ENCODE assay signal across 8 cellular contexts in the genomic region with DNA sequence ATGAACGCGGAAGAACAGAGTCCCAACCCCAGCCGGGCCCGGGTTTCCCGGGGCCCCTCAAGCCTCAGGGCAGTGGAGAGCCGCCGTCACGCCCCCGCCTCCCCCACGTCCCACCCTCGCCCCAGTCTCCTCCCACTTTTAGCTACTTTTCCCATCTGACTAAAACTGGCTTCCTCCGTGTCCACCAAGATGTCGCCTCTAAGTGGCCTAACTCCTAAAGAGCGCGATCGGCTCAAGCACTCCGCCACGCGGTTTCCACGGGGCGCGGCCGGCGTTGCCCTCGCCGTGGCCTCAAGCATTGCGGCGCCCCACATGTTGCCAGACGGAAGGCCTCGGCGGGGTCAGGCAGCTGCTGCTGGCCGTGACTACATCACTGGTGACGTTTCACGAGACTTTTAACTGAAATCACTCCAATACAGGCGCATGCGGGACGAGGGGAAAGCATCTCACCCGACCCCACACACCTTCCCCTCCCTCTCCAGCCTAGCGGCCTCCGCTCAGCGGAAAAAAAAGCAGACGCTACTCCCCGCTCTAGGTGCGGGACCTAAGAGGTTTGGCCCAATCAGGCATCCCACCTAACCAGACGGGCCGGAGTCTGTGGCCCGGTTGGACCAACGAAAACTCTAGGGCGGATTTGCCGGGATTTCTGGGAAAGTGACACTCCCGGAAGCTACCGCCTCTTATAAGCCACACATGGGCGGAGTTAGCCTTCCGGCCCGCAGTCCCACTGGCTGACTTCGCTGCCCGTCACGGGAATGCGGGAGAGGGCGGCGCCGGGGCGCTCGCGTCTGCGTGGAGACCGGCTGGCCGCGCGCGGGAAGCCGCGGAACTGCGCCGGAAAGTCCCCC. TPM values are rescaled to one million over a fixed set of nuclear protein-coding genes. Genes with fewer than 3 reads are reported as not detected.
DNase-seq lines count a peak whose midpoint lies in the region; FAIRE-seq and TF ChIP-seq lines count a peak whose summit lies in the region.

A gene (plus strand): TSS at position 785 of the 848 bp plus-strand sequence. CDS start 3,251 bp downstream, outside the sequence.

- peaks cover 29% of the 10 kb centered on the region for H3K4me1 Mint-ChIP-seq in HFFc6 (ENCODE audit: low read depth)
- peaks cover 39% of the 10 kb centered on the region for H3K4me1 Mint-ChIP-seq in activated naive CD4-positive, alpha-beta T cell treated with anti-CD3 and anti-CD28 coated beads, Interleukin-2, amount 10 ng/mL, durations not matched to agents 7 days and 5 days

- H3K36me3 ChIP-seq in SK-N-MC (ENCODE audit: insufficient read depth, low read length) (peaks cover 23% of the 10 kb centered on the region; the same call in 1 of the 2 replicates), neutrophil (peaks cover 7% of the 10 kb centered on the region)

- FAIRE-seq in frontal cortex (lab: Jason Lieb, UNC) = no peak

- H3K4me3 ChIP-seq in NB4 (ENCODE audit: low read depth, low read length) (peak within 1 kb of the TSS; percentile 96), SK-N-MC (peak within 1 kb of the TSS; percentile 99), neutrophil (ENCODE audit: low read depth in 1 of 2, low read length in 1 of 2) (peak within 1 kb of the TSS; percentile 84 to 91)

- DNase-seq in GM04503 (ENCODE audit: low read depth) = peak; percentile 96
- peak; percentile 99 for DNase-seq in HFFc6
- DNase-seq in NB4 (ENCODE audit: low read depth) = peak; percentile 98
- DNase-seq in SK-N-MC (ENCODE audit: low read depth, low spot score) = peak; percentile 84
- peak; percentile 96 for DNase-seq in activated naive CD4-positive, alpha-beta T cell treated with anti-CD3 and anti-CD28 coated beads, Interleukin-2, amount 10 ng/mL, durations not matched to agents 7 days and 5 days
- peak; percentile 93 to 94 for DNase-seq in frontal cortex (ENCODE audit: low spot score in 2 of 2)
- peak; percentile 86 to 99 (median 96) for DNase-seq in substantia nigra (lab: John Stamatoyannopoulos, UW)

- TF ChIP-seq CTCF in HFFc6 (IDR thresholded peaks at IDR 0.05) (peak; percentile 48), NB4 (IDR thresholded peaks at IDR 0.05; ENCODE audit: low read depth, low read length) (no peak), neutrophil (IDR thresholded peaks at IDR 0.05) (peak; percentile 50)

- H3K27me3 Mint-ChIP-seq in HFFc6 (ENCODE audit: insufficient read depth) = peaks cover 3% of the 10 kb centered on the region
- H3K27me3 Mint-ChIP-seq in activated naive CD4-positive, alpha-beta T cell treated with anti-CD3 and anti-CD28 coated beads, Interleukin-2, amount 10 ng/mL, durations not matched to agents 7 days and 5 days = no peaks in the 10 kb centered on the region

- no peaks in the 10 kb centered on the region for H3K9me3 ChIP-seq in SK-N-MC (ENCODE audit: low read depth, low read length)
- no peaks in the 10 kb centered on the region for H3K9me3 ChIP-seq in neutrophil

- H3K9me3 Mint-ChIP-seq in HFFc6 = no peaks in the 10 kb centered on the region
- no peaks in the 10 kb centered on the region for H3K9me3 Mint-ChIP-seq in activated naive CD4-positive, alpha-beta T cell treated with anti-CD3 and anti-CD28 coated beads, Interleukin-2, amount 10 ng/mL, durations not matched to agents 7 days and 5 days

- H3K27ac Mint-ChIP-seq in HFFc6 = peak within 1 kb of the TSS; percentile 100
- H3K27ac Mint-ChIP-seq in activated naive CD4-positive, alpha-beta T cell treated with anti-CD3 and anti-CD28 coated beads, Interleukin-2, amount 10 ng/mL, durations not matched to agents 7 days and 5 days = peak within 1 kb of the TSS; percentile 100

- CTCF ChIA-PET in activated naive CD4-positive, alpha-beta T cell treated with anti-CD3 and anti-CD28 coated beads, Interleukin-2, amount 10 ng/mL, durations not matched to agents 7 days and 5 days (lab: Charles Lee) = interaction anchor here (0.6 to 2.2 kb wide), 15 partner anchors 9 to 257 kb away, joined by 3 to 11 read pairs (median 4); a partner anchor contains a TSS

- peak within 1 kb of the TSS; percentile 96 for H3K27ac ChIP-seq in SK-N-MC
- peak within 1 kb of the TSS; percentile 90 for H3K27ac ChIP-seq in neutrophil
- H3K27ac ChIP-seq in substantia nigra (ENCODE audit: low read depth, low read length, poor library complexity, severe bottlenecking) = peak within 1 kb of the TSS; percentile 97

- peak; percentile 58 for TF ChIP-seq POLR2A in NB4 (IDR thresholded peaks at IDR 0.05; ENCODE audit: extremely low read depth, insufficient read length)

- peak within 1 kb of the TSS; percentile 90 for H3K4me3 Mint-ChIP-seq in HFFc6
- peak within 1 kb of the TSS; percentile 81 for H3K4me3 Mint-ChIP-seq in activated naive CD4-positive, alpha-beta T cell treated with anti-CD3 and anti-CD28 coated beads, Interleukin-2, amount 10 ng/mL, durations not matched to agents 7 days and 5 days

- peak within 1 kb of the TSS; percentile 98 for H3K9ac ChIP-seq in SK-N-MC (ENCODE audit: insufficient read length)

- no peaks in the 10 kb centered on the region for H3K27me3 ChIP-seq in neutrophil

- H3K36me3 Mint-ChIP-seq in HFFc6 (ENCODE audit: low read depth) = peaks cover 4% of the 10 kb centered on the region; the same call in 1 of the 2 replicates
- H3K36me3 Mint-ChIP-seq in activated naive CD4-positive, alpha-beta T cell treated with anti-CD3 and anti-CD28 coated beads, Interleukin-2, amount 10 ng/mL, durations not matched to agents 7 days and 5 days = peaks cover 12% of the 10 kb centered on the region

- H3K4me1 ChIP-seq in neutrophil (ENCODE audit: control insufficient read depth in 1 of 2, insufficient read depth in 1 of 2, low read depth in 1 of 2, low read length in 1 of 2) = peaks cover 18% of the 10 kb centered on the region in 2 experiments

RNA-seq across cellular contexts. Expression of the gene that starts here (rescaled TPM):
- total RNA-seq in HFFc6 (2021; fragmentation: NEBNext Ultra II Directional; extraction: Animal tissue kit (Norgen Biotek cat#: 25700)) = 10 to 100 TPM; 14.6 to 19.1 (median 15.9) TPM
- 20.4 TPM for total RNA-seq in frontal cortex

Comparison
In these comparisons a context has a peak if more than half of its experiments do, and no peak if none do; other contexts are left out.
1. Peak in every context shown above with its lines: DNase-seq, H3K4me3 ChIP-seq and H3K27ac ChIP-seq.